ENCODE assay signal across 16 cellular contexts in the genomic region with DNA sequence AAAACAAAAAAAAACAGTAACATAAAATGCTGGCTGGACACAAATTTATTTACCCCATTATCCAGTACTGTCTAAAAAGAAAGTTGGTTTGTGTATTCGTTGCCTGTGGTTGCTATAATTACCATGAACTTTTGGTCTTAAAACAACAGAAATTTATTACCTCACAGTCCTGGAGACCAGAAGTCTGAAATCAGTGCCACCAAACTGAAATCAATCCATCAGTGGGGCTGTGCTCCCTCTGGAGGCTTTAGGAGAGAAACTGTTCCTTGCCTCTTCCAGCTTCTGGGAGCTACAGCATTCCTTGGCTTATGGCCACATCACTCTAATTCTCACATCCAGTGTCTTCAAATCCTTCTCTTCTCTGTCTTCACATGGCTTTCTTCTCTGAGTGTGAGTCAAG.
DNase-seq lines count a peak whose midpoint lies in the region; ATAC-seq and TF ChIP-seq lines count a peak whose summit lies in the region.
"Had no signal": no experiment of that assay in that cellular context is flagged by ENCODE, and none has a peak within 500 bp of the region (broad histone marks: within the 10 kb centered on the region; RNA-seq: fewer than 3 reads in every experiment).

No MANE protein-coding gene starts in this region.

- intact Hi-C loops in left ventricle myocardium inferior (cut with micrococcal nuclease): no loop called here

- peak; percentile 20 for TF ChIP-seq CTCF in cardiac muscle cell (IDR thresholded peaks at IDR 0.05; ENCODE audit: low read depth, low read length)
- no peak for TF ChIP-seq CTCF in left ventricle myocardium inferior (IDR thresholded peaks at IDR 0.05; ENCODE audit: borderline replicate concordance)
- TF ChIP-seq CTCF in fibroblast of mammary gland (conservative IDR thresholded peaks at IDR 0.05; ENCODE audit: control insufficient read depth, insufficient read depth, low read depth, low read length): peak; percentile 44

- ATAC-seq in HG03039 (IDR thresholded peaks at IDR 0.05; ENCODE audit: unreplicated experiment): no peak
- ATAC-seq: activated CD8-positive, alpha-beta T cell treated with anti-CD3 and anti-CD28 coated beads, Interleukin-2, amount 10 ng/mL, durations not matched to agents 7 days and 5 days; activated naive CD8-positive, alpha-beta T cell treated with anti-CD3 and anti-CD28 coated beads, Interleukin-2, amount 50 U/mL, for 24 hours; esophagus mucosa had no signal

- H3K4me1 ChIP-seq in cardiac muscle cell (ENCODE audit: low read depth) (no peaks in the 10 kb centered on the region), left ventricle myocardium inferior (peaks cover 49% of the 10 kb centered on the region)

- H3K36me3 ChIP-seq in cardiac muscle cell: no peaks in the 10 kb centered on the region
- no peaks in the 10 kb centered on the region for H3K36me3 ChIP-seq in left ventricle myocardium inferior

- no peak overlapping the region for H3K27ac ChIP-seq in cardiac muscle cell
- no peak overlapping the region for H3K27ac ChIP-seq in left ventricle myocardium inferior (replicated peaks)

- in situ Hi-C loops in SK-MEL-5 (cut with HindIII; ENCODE audit: low pct_unique_long_range_greater_than_20kb, low sequenced_read_pairs): no loop called here

- DNase-seq in cardiac muscle cell (ENCODE audit: low read depth in 1 of 2, low spot score in 1 of 2) (peak in 1 of 2 donors; percentile 50), left ventricle myocardium inferior (no peak), SK-MEL-5 (ENCODE audit: low read depth, low spot score) (peak; percentile 56), fibroblast of mammary gland (ENCODE audit: low read depth) (peak; percentile 73), stromal cell of bone marrow (ENCODE audit: low read depth) (peak; percentile 50), NCI-H1092 treated with DMSO at 0.1 percent for 48 hours (lab: John Stamatoyannopoulos, UW) (no peak), NCI-H2171 (lab: John Stamatoyannopoulos, UW) (no peak)
- DNase-seq: activated CD8-positive, alpha-beta T cell treated with anti-CD3 and anti-CD28 coated beads, Interleukin-2, amount 10 ng/mL, durations not matched to agents 7 days and 5 days; activated naive CD8-positive, alpha-beta T cell treated with anti-CD3 and anti-CD28 coated beads, Interleukin-2, amount 50 U/mL, for 24 hours; cortex of kidney; naive B cell; NCI-H187; NCI-H510A; posterior cingulate gyrus had no signal

- no peak overlapping the region for H3K4me3 ChIP-seq in cardiac muscle cell
- H3K4me3 ChIP-seq in left ventricle myocardium inferior: no peak overlapping the region
- H3K4me3 ChIP-seq in fibroblast of mammary gland (ENCODE audit: control insufficient read depth, low read depth, low read length): no peak overlapping the region

- H3K9me3 ChIP-seq in cardiac muscle cell (ENCODE audit: low read depth) (no peaks in the 10 kb centered on the region), left ventricle myocardium inferior (replicated peaks) (peaks cover 31% of the 10 kb centered on the region)

- H3K27me3 ChIP-seq in cardiac muscle cell: no peaks in the 10 kb centered on the region
- no peaks in the 10 kb centered on the region for H3K27me3 ChIP-seq in left ventricle myocardium inferior (ENCODE audit: low read depth)

Comparison
In these comparisons a context has a peak if more than half of its experiments do, and no peak if none do; other contexts are left out.
1. DNase-seq: peak in SK-MEL-5 (single experiment), fibroblast of mammary gland (single experiment) and stromal cell of bone marrow (single experiment); none in left ventricle myocardium inferior (single experiment), NCI-H1092 treated with DMSO at 0.1 percent for 48 hours (single experiment) and NCI-H2171 (single experiment).